In the genomic region with DNA sequence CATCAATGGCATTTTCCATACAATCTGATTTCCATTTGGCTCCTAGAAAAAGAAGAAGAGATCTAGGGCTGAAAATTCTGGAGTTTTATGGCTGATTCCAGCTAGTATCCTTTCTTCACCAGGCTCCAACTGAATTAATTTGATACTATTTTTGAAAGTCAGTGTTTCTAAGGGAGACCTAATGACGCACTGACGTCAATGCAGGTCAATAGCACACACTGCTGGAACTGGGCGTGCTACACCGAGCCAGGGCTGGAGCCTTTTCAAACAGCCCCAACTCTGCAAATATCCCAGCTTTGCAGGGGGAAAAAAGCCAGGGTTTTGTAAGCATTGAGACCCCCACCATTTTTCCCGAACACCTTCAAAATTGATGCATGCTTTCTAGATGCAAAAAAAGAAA, we compare ENCODE assay signal across 15 cellular contexts.
DNase-seq lines count a peak whose midpoint lies in the region; ATAC-seq and TF ChIP-seq lines count a peak whose summit lies in the region.
"Had no signal": no experiment of that assay in that cellular context is flagged by ENCODE, and none has a peak within 500 bp of the region (broad histone marks: within the 10 kb centered on the region; RNA-seq: fewer than 3 reads in every experiment).

No MANE protein-coding gene starts in this region.

- TF ChIP-seq CTCF in cardiac fibroblast (IDR thresholded peaks at IDR 0.05; ENCODE audit: low read depth, low read length), result no peak
- TF ChIP-seq CTCF in thyroid gland (IDR thresholded peaks at IDR 0.05), result no peak

- WGBS in thyroid gland, 2 donors, result 13 to 26% methylated on average over 5 of the region's 5 CpGs

- no peak for ATAC-seq in GM19328 (IDR thresholded peaks at IDR 0.05; ENCODE audit: unreplicated experiment)
- ATAC-seq: esophagus mucosa, K562 had no signal

- H3K4me3 ChIP-seq in cardiac fibroblast (replicated peaks in 1 of 2; ENCODE audit: low read depth in 2 of 2, low read length in 2 of 2) (no peak overlapping the region), iPS-20b (ENCODE audit: low read length) (peak overlapping the region; percentile 63; the same call in 1 of the 2 replicates), thyroid gland (replicated peaks in 1 of 3) (no peak overlapping the region)
- H3K4me3 ChIP-seq: K562, transverse colon had no signal

- no peak overlapping the region for H3K27ac ChIP-seq in iPS-20b (ENCODE audit: low read length)
- peak overlapping the region in 2 of 3 donors; percentile 5 to 80 for H3K27ac ChIP-seq in thyroid gland

- no peak for TF ChIP-seq POLR2A in thyroid gland (IDR thresholded peaks at IDR 0.05)

- H3K27me3 ChIP-seq in iPS-20b (ENCODE audit: insufficient read depth, low read length) (peaks cover 62% of the 10 kb centered on the region), thyroid gland (no peaks in the 10 kb centered on the region)

- no peak overlapping the region for H3K9ac ChIP-seq in iPS-20b (ENCODE audit: low read depth, low read length)

- H3K9me3 ChIP-seq in iPS-20b (ENCODE audit: insufficient read depth, low read depth, low read length) (no peaks in the 10 kb centered on the region), thyroid gland (no peaks in the 10 kb centered on the region)
- H3K9me3 ChIP-seq: transverse colon had no signal

- H3K4me1 ChIP-seq in iPS-20b (ENCODE audit: insufficient read depth, low read length) (peaks cover 34% of the 10 kb centered on the region), thyroid gland (peaks cover 10 to 12% of the 10 kb centered on the region in 2 donors)

- H3K36me3 ChIP-seq in iPS-20b (ENCODE audit: insufficient read depth, low read depth, low read length) (no peaks in the 10 kb centered on the region), thyroid gland (no peaks in the 10 kb centered on the region)
- H3K36me3 ChIP-seq: transverse colon had no signal

- DNase-seq in NCI-H1105 treated with DMSO at 0.1 percent for 48 hours (lab: John Stamatoyannopoulos, UW) (peak; percentile 15), NCI-H1105 (lab: John Stamatoyannopoulos, UW) (no peak), cardiac fibroblast (ENCODE audit: low read depth in 2 of 2) (peak; percentile 48 to 56), thyroid gland (peak; percentile 20 to 30), NCI-H187 treated with DMSO at 0.1 percent for 48 hours (lab: John Stamatoyannopoulos, UW) (no peak), NCI-H446 (lab: John Stamatoyannopoulos, UW) (no peak)
- DNase-seq: ACHN; activated CD4-positive, alpha-beta T cell treated with anti-CD3 and anti-CD28 coated beads, Interleukin-2, amount 10 ng/mL, durations not matched to agents 24 days and 14 days; activated naive CD8-positive, alpha-beta T cell treated with anti-CD3 and anti-CD28 coated beads, Interleukin-2, amount 10 ng/mL, durations not matched to agents 7 days and 5 days; stimulated activated CD4-positive, alpha-beta T cell treated with anti-CD3 and anti-CD28 coated beads, Interleukin-4, amount 100 ng/mL, for 1 hour; transverse colon had no signal

- intact Hi-C loops in thyroid gland (cut with DNase I), result no loop called here

Comparison
In these comparisons a context has a peak if more than half of its experiments do, and no peak if none do; other contexts are left out.
1. DNase-seq: peak in NCI-H1105 treated with DMSO at 0.1 percent for 48 hours (single experiment), cardiac fibroblast (2 of 2) and thyroid gland (2 of 2); none in NCI-H1105 (single experiment), NCI-H187 treated with DMSO at 0.1 percent for 48 hours (single experiment) and NCI-H446 (0 of 2).